In genomic region chr1:2496087-2496622, GRCh38 we compare ENCODE assay signal across 1 cellular context.
TF ChIP-seq lines count a peak whose summit lies in the region.

No MANE protein-coding gene starts in this region.

TF ChIP-seq in HepG2, 621 proteins besides CTCF, POLR2A, EP300 and RAD21 (continued from another document and continues in another):
- TF ChIP-seq, protein P1, sequence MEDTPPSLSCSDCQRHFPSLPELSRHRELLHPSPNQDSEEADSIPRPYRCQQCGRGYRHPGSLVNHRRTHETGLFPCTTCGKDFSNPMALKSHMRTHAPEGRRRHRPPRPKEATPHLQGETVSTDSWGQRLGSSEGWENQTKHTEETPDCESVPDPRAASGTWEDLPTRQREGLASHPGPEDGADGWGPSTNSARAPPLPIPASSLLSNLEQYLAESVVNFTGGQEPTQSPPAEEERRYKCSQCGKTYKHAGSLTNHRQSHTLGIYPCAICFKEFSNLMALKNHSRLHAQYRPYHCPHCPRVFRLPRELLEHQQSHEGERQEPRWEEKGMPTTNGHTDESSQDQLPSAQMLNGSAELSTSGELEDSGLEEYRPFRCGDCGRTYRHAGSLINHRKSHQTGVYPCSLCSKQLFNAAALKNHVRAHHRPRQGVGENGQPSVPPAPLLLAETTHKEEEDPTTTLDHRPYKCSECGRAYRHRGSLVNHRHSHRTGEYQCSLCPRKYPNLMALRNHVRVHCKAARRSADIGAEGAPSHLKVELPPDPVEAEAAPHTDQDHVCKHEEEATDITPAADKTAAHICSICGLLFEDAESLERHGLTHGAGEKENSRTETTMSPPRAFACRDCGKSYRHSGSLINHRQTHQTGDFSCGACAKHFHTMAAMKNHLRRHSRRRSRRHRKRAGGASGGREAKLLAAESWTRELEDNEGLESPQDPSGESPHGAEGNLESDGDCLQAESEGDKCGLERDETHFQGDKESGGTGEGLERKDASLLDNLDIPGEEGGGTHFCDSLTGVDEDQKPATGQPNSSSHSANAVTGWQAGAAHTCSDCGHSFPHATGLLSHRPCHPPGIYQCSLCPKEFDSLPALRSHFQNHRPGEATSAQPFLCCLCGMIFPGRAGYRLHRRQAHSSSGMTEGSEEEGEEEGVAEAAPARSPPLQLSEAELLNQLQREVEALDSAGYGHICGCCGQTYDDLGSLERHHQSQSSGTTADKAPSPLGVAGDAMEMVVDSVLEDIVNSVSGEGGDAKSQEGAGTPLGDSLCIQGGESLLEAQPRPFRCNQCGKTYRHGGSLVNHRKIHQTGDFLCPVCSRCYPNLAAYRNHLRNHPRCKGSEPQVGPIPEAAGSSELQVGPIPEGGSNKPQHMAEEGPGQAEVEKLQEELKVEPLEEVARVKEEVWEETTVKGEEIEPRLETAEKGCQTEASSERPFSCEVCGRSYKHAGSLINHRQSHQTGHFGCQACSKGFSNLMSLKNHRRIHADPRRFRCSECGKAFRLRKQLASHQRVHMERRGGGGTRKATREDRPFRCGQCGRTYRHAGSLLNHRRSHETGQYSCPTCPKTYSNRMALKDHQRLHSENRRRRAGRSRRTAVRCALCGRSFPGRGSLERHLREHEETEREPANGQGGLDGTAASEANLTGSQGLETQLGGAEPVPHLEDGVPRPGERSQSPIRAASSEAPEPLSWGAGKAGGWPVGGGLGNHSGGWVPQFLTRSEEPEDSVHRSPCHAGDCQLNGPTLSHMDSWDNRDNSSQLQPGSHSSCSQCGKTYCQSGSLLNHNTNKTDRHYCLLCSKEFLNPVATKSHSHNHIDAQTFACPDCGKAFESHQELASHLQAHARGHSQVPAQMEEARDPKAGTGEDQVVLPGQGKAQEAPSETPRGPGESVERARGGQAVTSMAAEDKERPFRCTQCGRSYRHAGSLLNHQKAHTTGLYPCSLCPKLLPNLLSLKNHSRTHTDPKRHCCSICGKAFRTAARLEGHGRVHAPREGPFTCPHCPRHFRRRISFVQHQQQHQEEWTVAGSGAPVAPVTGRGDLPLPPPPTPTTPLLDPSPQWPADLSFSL (CRISPR knock-in tag; IDR thresholded peaks at IDR 0.05) = no peak
- TF ChIP-seq ARID3A (IDR thresholded peaks at IDR 0.05; ENCODE audit: low read depth, low read length) = no peak
- peak; percentile 62; the same call in 1 of the 2 replicates for TF ChIP-seq MED1 (CRISPR knock-in tag; IDR thresholded peaks at IDR 0.05)
- TF ChIP-seq, protein P2, sequence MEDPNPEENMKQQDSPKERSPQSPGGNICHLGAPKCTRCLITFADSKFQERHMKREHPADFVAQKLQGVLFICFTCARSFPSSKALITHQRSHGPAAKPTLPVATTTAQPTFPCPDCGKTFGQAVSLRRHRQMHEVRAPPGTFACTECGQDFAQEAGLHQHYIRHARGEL (CRISPR knock-in tag; IDR thresholded peaks at IDR 0.05) = no peak
- TF ChIP-seq ATF7-NPFF (CRISPR knock-in tag; IDR thresholded peaks at IDR 0.05; ENCODE audit: low read depth) = no peak
- no peak for TF ChIP-seq SNRNP70 (IDR thresholded peaks at IDR 0.05; ENCODE audit: low read depth, low read length)
- TF ChIP-seq RXRA (CRISPR knock-in tag; IDR thresholded peaks at IDR 0.05) = no peak
- TF ChIP-seq PPARG (CRISPR knock-in tag; conservative IDR thresholded peaks at IDR 0.05) = no peak
- TF ChIP-seq ZNF557 (CRISPR knock-in tag; IDR thresholded peaks at IDR 0.05) = no peak
- TF ChIP-seq HMGXB3 (CRISPR knock-in tag; IDR thresholded peaks at IDR 0.05; ENCODE audit: borderline replicate concordance) = no peak
- TF ChIP-seq ZNF850 (CRISPR knock-in tag; conservative IDR thresholded peaks at IDR 0.05) = no peak
- peak; percentile 20 for TF ChIP-seq SRSF1 (optimal IDR thresholded peaks at IDR 0.05; ENCODE audit: low read depth, low read length)
- no peak for TF ChIP-seq KLF9 (CRISPR knock-in tag; IDR thresholded peaks at IDR 0.05; ENCODE audit: low read depth)
- TF ChIP-seq ZNF317 (CRISPR knock-in tag; IDR thresholded peaks at IDR 0.05) = no peak
- TF ChIP-seq CENPT (CRISPR knock-in tag; IDR thresholded peaks at IDR 0.05; ENCODE audit: low read depth) = no peak
- TF ChIP-seq ZNF230 (CRISPR knock-in tag; IDR thresholded peaks at IDR 0.05) = no peak
- TF ChIP-seq BRF2 (CRISPR knock-in tag; IDR thresholded peaks at IDR 0.05) = no peak
- TF ChIP-seq CSRNP1 (CRISPR knock-in tag; IDR thresholded peaks at IDR 0.05) = no peak
- no peak for TF ChIP-seq ZNF563 (CRISPR knock-in tag; IDR thresholded peaks at IDR 0.05)
- TF ChIP-seq ZNF292 (CRISPR knock-in tag; IDR thresholded peaks at IDR 0.05; ENCODE audit: borderline replicate concordance, low read depth) = 0 out of 2 replicates have a peak, but pooled peaks have one; percentile 39
- no peak for TF ChIP-seq ZNF263 (CRISPR knock-in tag; IDR thresholded peaks at IDR 0.05)
- TF ChIP-seq ZNF776 (CRISPR knock-in tag; IDR thresholded peaks at IDR 0.05) = no peak
- TF ChIP-seq ZNF564 (CRISPR knock-in tag; IDR thresholded peaks at IDR 0.05) = no peak
- no peak; the same call in 1 of the 2 replicates for TF ChIP-seq ZNF160 (CRISPR knock-in tag; IDR thresholded peaks at IDR 0.05)
- no peak for TF ChIP-seq NCOA5 (CRISPR knock-in tag; IDR thresholded peaks at IDR 0.05)
- TF ChIP-seq, protein P3, sequence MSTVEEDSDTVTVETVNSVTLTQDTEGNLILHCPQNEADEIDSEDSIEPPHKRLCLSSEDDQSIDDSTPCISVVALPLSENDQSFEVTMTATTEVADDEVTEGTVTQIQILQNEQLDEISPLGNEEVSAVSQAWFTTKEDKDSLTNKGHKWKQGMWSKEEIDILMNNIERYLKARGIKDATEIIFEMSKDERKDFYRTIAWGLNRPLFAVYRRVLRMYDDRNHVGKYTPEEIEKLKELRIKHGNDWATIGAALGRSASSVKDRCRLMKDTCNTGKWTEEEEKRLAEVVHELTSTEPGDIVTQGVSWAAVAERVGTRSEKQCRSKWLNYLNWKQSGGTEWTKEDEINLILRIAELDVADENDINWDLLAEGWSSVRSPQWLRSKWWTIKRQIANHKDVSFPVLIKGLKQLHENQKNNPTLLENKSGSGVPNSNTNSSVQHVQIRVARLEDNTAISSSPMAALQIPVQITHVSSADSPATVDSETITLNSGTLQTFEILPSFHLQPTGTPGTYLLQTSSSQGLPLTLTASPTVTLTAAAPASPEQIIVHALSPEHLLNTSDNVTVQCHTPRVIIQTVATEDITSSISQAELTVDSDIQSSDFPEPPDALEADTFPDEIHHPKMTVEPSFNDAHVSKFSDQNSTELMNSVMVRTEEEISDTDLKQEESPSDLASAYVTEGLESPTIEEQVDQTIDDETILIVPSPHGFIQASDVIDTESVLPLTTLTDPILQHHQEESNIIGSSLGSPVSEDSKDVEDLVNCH (CRISPR knock-in tag; IDR thresholded peaks at IDR 0.05) = no peak
- peak; percentile 75 for TF ChIP-seq HIC2 (CRISPR knock-in tag; IDR thresholded peaks at IDR 0.05; ENCODE audit: low read depth)
- TF ChIP-seq NFAT5 (CRISPR knock-in tag; IDR thresholded peaks at IDR 0.05) = 0 out of 2 replicates have a peak, but pooled peaks have one; percentile 58
